Comparison of ENCODE assay signal across 14 cellular contexts in the genomic region with DNA sequence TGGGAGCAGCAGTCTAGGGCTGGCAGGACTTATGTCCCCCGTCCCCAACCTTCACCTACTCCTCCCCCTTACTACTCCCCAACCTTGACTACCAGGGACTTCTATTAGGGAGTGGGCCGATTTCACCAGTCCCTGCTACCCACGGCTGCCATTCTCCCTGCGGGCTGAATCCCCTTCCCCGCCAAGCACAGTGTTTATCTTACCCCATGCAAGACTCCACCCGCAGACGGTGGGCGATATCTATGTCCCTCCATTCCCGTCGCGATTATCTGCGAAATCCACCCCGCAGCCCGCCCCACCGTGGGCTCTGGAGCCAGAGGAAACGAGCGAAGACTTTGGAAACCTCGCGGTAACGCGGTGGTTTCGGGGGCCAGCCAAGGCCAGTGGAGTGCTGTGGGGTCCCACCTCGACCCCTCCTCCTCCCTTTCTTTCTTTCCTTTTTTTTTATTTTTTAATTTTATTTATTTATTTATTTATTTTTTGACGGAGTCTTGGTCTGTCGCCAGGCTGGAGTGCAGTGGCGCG. TPM values are rescaled to one million over a fixed set of nuclear protein-coding genes. Genes with fewer than 3 reads are reported as not detected.
DNase-seq lines count a peak whose midpoint lies in the region; ATAC-seq, FAIRE-seq and TF ChIP-seq lines count a peak whose summit lies in the region.
"Had no signal": no experiment of that assay in that cellular context is flagged by ENCODE, and none has a peak within 500 bp of the region (broad histone marks: within the 10 kb centered on the region; RNA-seq: fewer than 3 reads in every experiment).

No MANE protein-coding gene starts in this region.

- H3K9me3 Mint-ChIP-seq in CD4-positive, alpha-beta memory T cell: no peaks in the 10 kb centered on the region
- no peaks in the 10 kb centered on the region for H3K9me3 Mint-ChIP-seq in activated T-helper 1 cell treated with anti-CD3 and anti-CD28 coated beads, Interleukin-12 subunit alpha, Interleukin-12 subunit beta, Interleukin-2, Interleukin-4 antibody, amounts not matched to agents 30 ng/mL and 10 ng/mL and 1 ng/mL, durations not matched to agents 14 hours and 24 hours and 36 hours
- no peaks in the 10 kb centered on the region for H3K9me3 Mint-ChIP-seq in MCF 10A (ENCODE audit: unreplicated experiment)

- no peak for FAIRE-seq in A549 (lab: Jason Lieb, UNC)

- TF ChIP-seq EP300 in A549 (IDR thresholded peaks at IDR 0.05): no peak

- peaks cover 53 to 68% of the 10 kb centered on the region in 2 donors for H3K27me3 Mint-ChIP-seq in CD4-positive, alpha-beta memory T cell
- H3K27me3 Mint-ChIP-seq in activated T-helper 1 cell treated with anti-CD3 and anti-CD28 coated beads, Interleukin-12 subunit alpha, Interleukin-12 subunit beta, Interleukin-2, Interleukin-4 antibody, amounts not matched to agents 30 ng/mL and 10 ng/mL and 1 ng/mL, durations not matched to agents 14 hours and 24 hours and 36 hours (ENCODE audit: insufficient read depth): peaks cover 73% of the 10 kb centered on the region
- H3K27me3 Mint-ChIP-seq in MCF 10A (ENCODE audit: insufficient read depth, unreplicated experiment): peaks cover 45% of the 10 kb centered on the region

- peaks cover 11 to 42% (median 27%) of the 10 kb centered on the region in 4 donors for H3K4me1 Mint-ChIP-seq in CD4-positive, alpha-beta memory T cell
- peaks cover 18% of the 10 kb centered on the region for H3K4me1 Mint-ChIP-seq in activated T-helper 1 cell treated with anti-CD3 and anti-CD28 coated beads, Interleukin-12 subunit alpha, Interleukin-12 subunit beta, Interleukin-2, Interleukin-4 antibody, amounts not matched to agents 30 ng/mL and 10 ng/mL and 1 ng/mL, durations not matched to agents 14 hours and 24 hours and 36 hours (ENCODE audit: low read depth)
- H3K4me1 Mint-ChIP-seq in MCF 10A (ENCODE audit: insufficient read depth, unreplicated experiment): no peaks in the 10 kb centered on the region

- H3K4me2 ChIP-seq in A549: peak overlapping the region; percentile 85

- 90% methylated on average over 21 of the region's 27 CpGs for WGBS in A549 (ENCODE audit: missing lambda C conversion rate)
- WGBS in mesodermal cell (ENCODE audit: insufficient coverage in 2 of 2), 2 experiments: 44 to 53% methylated on average over 3 to 18 of the region's 27 CpGs

- no peak for ATAC-seq in A549
- no peak for ATAC-seq in GM19035 (IDR thresholded peaks at IDR 0.05; ENCODE audit: unreplicated experiment)

- TF ChIP-seq CTCF in A549 (IDR thresholded peaks at IDR 0.05): no peak
- TF ChIP-seq CTCF in MCF 10A (IDR thresholded peaks at IDR 0.05; ENCODE audit: unreplicated experiment): no peak

- H3K27ac Mint-ChIP-seq in CD4-positive, alpha-beta memory T cell: no peak overlapping the region
- H3K27ac Mint-ChIP-seq in activated T-helper 1 cell treated with anti-CD3 and anti-CD28 coated beads, Interleukin-12 subunit alpha, Interleukin-12 subunit beta, Interleukin-2, Interleukin-4 antibody, amounts not matched to agents 30 ng/mL and 10 ng/mL and 1 ng/mL, durations not matched to agents 14 hours and 24 hours and 36 hours: peak overlapping the region; percentile 61
- no peak overlapping the region for H3K27ac Mint-ChIP-seq in MCF 10A (ENCODE audit: low read depth, unreplicated experiment)

- CTCF ChIA-PET in A549 (lab: Yijun Ruan, JAX): interaction anchor here (1.1 to 1.8 kb wide), 7 partner anchors 9 to 187 kb away, joined by 3 to 5 read pairs (median 3); no protein-coding TSS in a partner anchor
- CTCF ChIA-PET in CD4-positive, alpha-beta memory T cell (lab: Charles Lee; ENCODE audit: partially characterized antibody): no interaction called here
- CTCF ChIA-PET in MCF 10A (lab: Yijun Ruan, JAX): no interaction called here

- POLR2A ChIA-PET in A549 (lab: Yijun Ruan, JAX) (interaction anchor here (0.9 to 1.6 kb wide), 4 partner anchors 44 to 173 kb away, joined by 3 to 8 read pairs (median 3); no protein-coding TSS in a partner anchor), MCF 10A (lab: Yijun Ruan, JAX) (no interaction called here)
- POLR2A ChIA-PET in CD4-positive, alpha-beta memory T cell (lab: Charles Lee; ENCODE audit: partially characterized antibody): no interaction called here

- intact Hi-C loops in CD4-positive, alpha-beta memory T cell (cut with micrococcal nuclease): no loop called here
- intact Hi-C loops in activated T-helper 1 cell treated with anti-CD3 and anti-CD28 coated beads, Interleukin-12 subunit alpha, Interleukin-12 subunit beta, Interleukin-2, Interleukin-4 antibody, amounts not matched to agents 30 ng/mL and 10 ng/mL and 1 ng/mL, durations not matched to agents 14 hours and 24 hours and 36 hours (cut with micrococcal nuclease): no loop called here
- intact Hi-C loops in MCF 10A (cut with micrococcal nuclease): no loop called here

- H3K36me3 Mint-ChIP-seq in CD4-positive, alpha-beta memory T cell: no peaks in the 10 kb centered on the region
- H3K36me3 Mint-ChIP-seq in activated T-helper 1 cell treated with anti-CD3 and anti-CD28 coated beads, Interleukin-12 subunit alpha, Interleukin-12 subunit beta, Interleukin-2, Interleukin-4 antibody, amounts not matched to agents 30 ng/mL and 10 ng/mL and 1 ng/mL, durations not matched to agents 14 hours and 24 hours and 36 hours (ENCODE audit: low read depth): no peaks in the 10 kb centered on the region
- H3K36me3 Mint-ChIP-seq in MCF 10A (ENCODE audit: insufficient read depth, unreplicated experiment): peaks cover 6% of the 10 kb centered on the region

- H3K4me1 ChIP-seq in A549: peaks cover 12% of the 10 kb centered on the region; the same call in 2 of the 3 replicates
- peaks cover 15% of the 10 kb centered on the region for H3K4me1 ChIP-seq in CD4-positive, alpha-beta memory T cell (ENCODE audit: insufficient read depth, low read length)
- H3K4me1 ChIP-seq in mesodermal cell (ENCODE audit: control insufficient read depth, insufficient read depth, low read length, poor library complexity, severe bottlenecking): peaks cover 27% of the 10 kb centered on the region

- BruUV-seq in MCF 10A (replicated peaks; lab: Mats Ljungman, UMichigan): no TSS peak

- H3K27me3 ChIP-seq in CD4-positive, alpha-beta memory T cell (ENCODE audit: insufficient read depth, low read length): peaks cover 47% of the 10 kb centered on the region
- H3K27me3 ChIP-seq in MG63: peaks cover 27% of the 10 kb centered on the region

- DNase-seq in A549 (ENCODE audit: low read depth in 1 of 2, low spot score in 1 of 2) (no peak), MCF 10A (ENCODE audit: unreplicated experiment) (no peak), MG63 (no peak), inferior parietal cortex (ENCODE audit: extremely low spot score) (no peak)
- DNase-seq in CD4-positive, alpha-beta memory T cell: no peak
- DNase-seq in activated T-helper 1 cell treated with anti-CD3 and anti-CD28 coated beads, Interleukin-12 subunit alpha, Interleukin-12 subunit beta, Interleukin-2, Interleukin-4 antibody, amounts not matched to agents 30 ng/mL and 10 ng/mL and 1 ng/mL, durations not matched to agents 14 hours and 24 hours and 36 hours (ENCODE audit: low spot score): no peak
- DNase-seq: MV-4-11, NCI-H2171, OCI-M1 had no signal

- H3K27ac ChIP-seq in A549 (peak overlapping the region in 1 of 2 experiments; percentile 97; a peak in 3 of 6 replicates), mesodermal cell (ENCODE audit: low read depth, low read length, severe bottlenecking) (no peak overlapping the region)
- no peak overlapping the region for H3K27ac ChIP-seq in CD4-positive, alpha-beta memory T cell (ENCODE audit: low read depth, low read length)

- no peaks in the 10 kb centered on the region for H3K36me3 ChIP-seq in CD4-positive, alpha-beta memory T cell (ENCODE audit: insufficient read depth, low read length)
- H3K36me3 ChIP-seq in mesodermal cell (ENCODE audit: control insufficient read depth, insufficient read depth, low read length) (no peaks in the 10 kb centered on the region), MG63 (no peaks in the 10 kb centered on the region)

- TF ChIP-seq POLR2A in A549 (IDR thresholded peaks at IDR 0.05; ENCODE audit: low read length): no peak

- peak overlapping the region; percentile 32 to 84 (median 62) for H3K4me3 Mint-ChIP-seq in CD4-positive, alpha-beta memory T cell
- no peak overlapping the region for H3K4me3 Mint-ChIP-seq in activated T-helper 1 cell treated with anti-CD3 and anti-CD28 coated beads, Interleukin-12 subunit alpha, Interleukin-12 subunit beta, Interleukin-2, Interleukin-4 antibody, amounts not matched to agents 30 ng/mL and 10 ng/mL and 1 ng/mL, durations not matched to agents 14 hours and 24 hours and 36 hours
- no peak overlapping the region for H3K4me3 Mint-ChIP-seq in MCF 10A (ENCODE audit: unreplicated experiment)

- H3K9me3 ChIP-seq in A549: no peaks in the 10 kb centered on the region
- H3K9me3 ChIP-seq in CD4-positive, alpha-beta memory T cell (ENCODE audit: control insufficient read depth in 1 of 2, low read length in 2 of 2): no peaks in the 10 kb centered on the region
- H3K9me3 ChIP-seq in mesodermal cell (ENCODE audit: control insufficient read depth, low read length): peaks cover 4% of the 10 kb centered on the region
- H3K9me3 ChIP-seq in MG63: no peaks in the 10 kb centered on the region

- H3K4me3 ChIP-seq in A549: no peak overlapping the region
- H3K4me3 ChIP-seq in CD4-positive, alpha-beta memory T cell (ENCODE audit: low read length in 2 of 2): no peak overlapping the region
- peak overlapping the region; percentile 40 for H3K4me3 ChIP-seq in mesodermal cell (ENCODE audit: extremely low read depth, insufficient read depth, low read length, poor library complexity, severe bottlenecking)
- no peak overlapping the region; the same call in 1 of the 2 replicates for H3K4me3 ChIP-seq in MG63

- no peak for TF ChIP-seq RAD21 in A549 (conservative IDR thresholded peaks at IDR 0.05 in 1 of 2, IDR thresholded peaks at IDR 0.05 in 1 of 2)

RNA-seq across cellular contexts. Expression of a gene that starts 4.7 kb away (rescaled TPM):
- polyA plus RNA-seq in A549 (2011; rRNA removed): 0.03 and 0.12 TPM in 2 replicates
- 0.04 and 0.11 TPM in 2 replicates for polyA plus RNA-seq in A549 (2012; cell fraction: cytosol; rRNA removed)
- 0.15 and 0.32 TPM in 2 replicates for polyA plus RNA-seq in A549 (2012; cell fraction: nucleus; rRNA removed)
- polyA plus RNA-seq in A549 (2017; fragmentation: RNase III; extraction: RNeasy Plus Mini Kit Qiagen cat#74134 plus additional on column Dnase treatment): 0.10 to 0.25 TPM (median 0.17 TPM) in 3 replicates
- polyA minus RNA-seq in A549 (2011; rRNA and poly(A)+ RNA removed): 0.17 TPM in 1 of 2 replicates, not detected in the other
- not detected for total RNA-seq in CD4-positive, alpha-beta memory T cell
- not detected for polyA plus RNA-seq in CD4-positive, alpha-beta memory T cell
- total RNA-seq in activated T-helper 1 cell treated with anti-CD3 and anti-CD28 coated beads, Interleukin-12 subunit alpha, Interleukin-12 subunit beta, Interleukin-2, Interleukin-4 antibody, amounts not matched to agents 30 ng/mL and 10 ng/mL and 1 ng/mL, durations not matched to agents 14 hours and 24 hours and 36 hours: not detected in 2 replicates
- 2.3 TPM for polyA plus RNA-seq in mesodermal cell (2013, experiment 1 of 2)
- 1.3 TPM for polyA plus RNA-seq in mesodermal cell (2013, experiment 2 of 2)
- not detected in 2 replicates for total RNA-seq in MCF 10A (2022)
- total RNA-seq in MG63 (2014; rRNA removed; shearing (Covaris generic); ENCODE audit: low replicate concordance): not detected in 2 replicates
- total RNA-seq: dermis blood vessel endothelial cell, HT-29 had no signal

RNA-seq across cellular contexts. Expression of a gene that starts 38.4 kb away (rescaled TPM):
- 0.10 and 0.28 TPM in 2 replicates for polyA plus RNA-seq in A549 (2011; rRNA removed)
- polyA plus RNA-seq in A549 (2012; cell fraction: cytosol; rRNA removed): 0.11 and 0.17 TPM in 2 replicates
- 0.59 and 1.1 TPM in 2 replicates for polyA plus RNA-seq in A549 (2012; cell fraction: nucleus; rRNA removed)
- polyA plus RNA-seq in A549 (2017; fragmentation: RNase III; extraction: RNeasy Plus Mini Kit Qiagen cat#74134 plus additional on column Dnase treatment): 0.25 to 0.43 TPM (median 0.30 TPM) in 3 replicates
- polyA minus RNA-seq in A549 (2011; rRNA and poly(A)+ RNA removed): 0.12 TPM in 1 of 2 replicates, not detected in the other
- not detected for total RNA-seq in CD4-positive, alpha-beta memory T cell
- not detected for polyA plus RNA-seq in CD4-positive, alpha-beta memory T cell
- total RNA-seq in activated T-helper 1 cell treated with anti-CD3 and anti-CD28 coated beads, Interleukin-12 subunit alpha, Interleukin-12 subunit beta, Interleukin-2, Interleukin-4 antibody, amounts not matched to agents 30 ng/mL and 10 ng/mL and 1 ng/mL, durations not matched to agents 14 hours and 24 hours and 36 hours: not detected in 2 replicates
- polyA plus RNA-seq in mesodermal cell (2013, experiment 1 of 2): 17.4 TPM
- polyA plus RNA-seq in mesodermal cell (2013, experiment 2 of 2): 12.7 TPM
- total RNA-seq in MCF 10A (2022): not detected in 2 replicates
- total RNA-seq in MG63 (2014; rRNA removed; shearing (Covaris generic); ENCODE audit: low replicate concordance): not detected in 2 replicates
- total RNA-seq: HT-29 had no signal

RNA-seq across cellular contexts. Expression of a gene that starts 52.8 kb away (rescaled TPM):
- polyA plus RNA-seq in A549 (2011; rRNA removed): 0.03 and 0.07 TPM in 2 replicates
- 0.01 TPM in 1 of 2 replicates, not detected in the other for polyA plus RNA-seq in A549 (2012; cell fraction: cytosol; rRNA removed)
- polyA plus RNA-seq in A549 (2012; cell fraction: nucleus; rRNA removed): 0.01 and 0.09 TPM in 2 replicates
- polyA plus RNA-seq in A549 (2017; fragmentation: RNase III; extraction: RNeasy Plus Mini Kit Qiagen cat#74134 plus additional on column Dnase treatment): 0.05 TPM in 1 of 3 replicates, not detected in the others
- polyA minus RNA-seq in A549 (2011; rRNA and poly(A)+ RNA removed): not detected in 2 replicates
- total RNA-seq in CD4-positive, alpha-beta memory T cell: under 1 TPM; 0.17 to 0.20 TPM
- polyA plus RNA-seq in CD4-positive, alpha-beta memory T cell: not detected
- total RNA-seq in activated T-helper 1 cell treated with anti-CD3 and anti-CD28 coated beads, Interleukin-12 subunit alpha, Interleukin-12 subunit beta, Interleukin-2, Interleukin-4 antibody, amounts not matched to agents 30 ng/mL and 10 ng/mL and 1 ng/mL, durations not matched to agents 14 hours and 24 hours and 36 hours: not detected in 2 replicates
- polyA plus RNA-seq in mesodermal cell (2013, experiment 1 of 2): not detected
- not detected for polyA plus RNA-seq in mesodermal cell (2013, experiment 2 of 2)
- total RNA-seq in MCF 10A (2022): not detected in 2 replicates
- not detected in 2 replicates for total RNA-seq in MG63 (2014; rRNA removed; shearing (Covaris generic); ENCODE audit: low replicate concordance)
- total RNA-seq: dermis blood vessel endothelial cell, HT-29, mucosa of gallbladder had no signal

Comparison
In these comparisons a context has a peak if more than half of its experiments do, and no peak if none do; other contexts are left out.
1. H3K4me3 Mint-ChIP-seq: peak in CD4-positive, alpha-beta memory T cell (8 of 8); none in activated T-helper 1 cell treated with anti-CD3 and anti-CD28 coated beads, Interleukin-12 subunit alpha, Interleukin-12 subunit beta, Interleukin-2, Interleukin-4 antibody, amounts not matched to agents 30 ng/mL and 10 ng/mL and 1 ng/mL, durations not matched to agents 14 hours and 24 hours and 36 hours (single experiment) and MCF 10A (single experiment).